ENCODE assay signal across 8 cellular contexts in the genomic region with DNA sequence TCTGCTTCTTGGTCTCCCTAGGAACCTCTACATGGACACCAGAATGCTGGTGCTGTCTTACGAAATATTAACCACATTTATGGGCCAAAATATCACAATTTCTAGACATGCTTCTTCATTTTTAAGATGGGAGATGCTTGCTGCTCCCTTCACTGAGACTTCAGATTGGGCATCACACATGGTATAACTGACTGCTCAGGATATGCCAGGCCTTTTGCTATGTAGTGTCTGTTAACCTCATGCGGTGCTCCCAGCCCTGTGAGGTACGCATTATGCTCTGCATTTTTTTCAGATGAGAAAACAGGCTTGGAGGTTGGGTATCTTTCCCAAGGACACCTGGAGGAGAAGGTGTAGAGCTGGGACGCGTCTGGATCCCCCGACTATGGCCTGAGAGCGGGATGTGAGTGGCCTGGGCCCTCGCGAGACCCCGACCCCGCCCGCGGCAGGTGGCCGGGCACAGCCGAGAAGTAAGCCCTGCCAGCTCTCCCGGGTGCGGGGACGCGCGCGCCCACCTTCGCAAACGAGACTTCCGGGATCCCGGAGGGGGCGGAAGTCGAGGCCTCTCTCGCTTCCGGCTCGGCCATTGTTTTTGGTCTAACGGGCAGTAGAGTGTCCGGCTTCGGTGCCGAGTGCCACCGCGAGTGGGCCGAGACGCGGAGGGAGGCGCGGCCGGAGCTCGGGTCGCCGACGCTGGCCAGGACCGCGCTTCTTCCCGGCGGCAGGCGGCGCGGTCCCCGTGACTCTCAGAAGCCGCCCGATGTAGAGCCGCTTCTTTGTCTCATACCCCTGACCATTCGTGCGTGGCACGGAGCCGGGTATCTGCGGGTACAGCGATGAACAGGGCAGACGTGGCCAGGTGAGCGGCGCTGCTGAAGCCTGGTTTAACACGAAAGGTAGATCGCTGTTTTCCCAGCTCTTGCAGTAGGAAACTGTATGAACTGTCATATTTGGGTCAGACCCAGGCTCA. TPM values are rescaled to one million over a fixed set of nuclear protein-coding genes. Genes with fewer than 3 reads are reported as not detected.
A peak's percentile ranks its signal among the peaks of the same experiment; 100 is the strongest.
DNase-seq lines count a peak whose midpoint lies in the region; ATAC-seq and TF ChIP-seq lines count a peak whose summit lies in the region.

ZKSCAN7 (plus strand) TSS at position 568 of the 967 bp plus-strand sequence. CDS start 1,855 bp downstream, outside the sequence.

- peak; percentile 11 to 64 (median 37) for DNase-seq in CD4-positive, CD25-positive, alpha-beta regulatory T cell
- DNase-seq in GM20000 (ENCODE audit: low spot score), result peak; percentile 89
- peak; percentile 65 for DNase-seq in NCI-H1092 (lab: John Stamatoyannopoulos, UW)
- peak; percentile 87 for DNase-seq in activated CD8-positive, alpha-beta memory T cell treated with anti-CD3 and anti-CD28 coated beads for 24 hours
- DNase-seq in effector CD8-positive, alpha-beta T cell (lab: John Stamatoyannopoulos, UW), result peak; percentile 13
- peak; percentile 75 for DNase-seq in lower lobe of right lung
- peak in 2 of 3 donors; percentile 2 to 42 for DNase-seq in stimulated activated CD4-positive, alpha-beta T cell treated with anti-CD3 and anti-CD28 coated beads, TNF-alpha, amount 100 ng/mL, for 1 hour (ENCODE audit: low read depth in 3 of 3, low spot score in 1 of 3)
- DNase-seq in SW480 (ENCODE audit: low spot score), result no peak

- peak within 1 kb of the TSS; percentile 45 for H3K27ac ChIP-seq in CD4-positive, CD25-positive, alpha-beta regulatory T cell (ENCODE audit: insufficient read depth, low read length, poor library complexity, severe bottlenecking)
- peak within 1 kb of the TSS; percentile 78 for H3K27ac ChIP-seq in lower lobe of right lung

- H3K4me3 ChIP-seq in CD4-positive, CD25-positive, alpha-beta regulatory T cell (ENCODE audit: low read depth, low read length), result peak within 1 kb of the TSS; percentile 89
- H3K4me3 ChIP-seq in lower lobe of right lung, result peak within 1 kb of the TSS; percentile 72

- H3K9me3 Mint-ChIP-seq in CD4-positive, CD25-positive, alpha-beta regulatory T cell, result peaks cover 0 to 4% (median 0%) of the 10 kb centered on the region in 7 donors

- no peaks in the 10 kb centered on the region for H3K27me3 ChIP-seq in CD4-positive, CD25-positive, alpha-beta regulatory T cell (ENCODE audit: control insufficient read depth, insufficient read depth, low read length)
- peaks cover 9% of the 10 kb centered on the region for H3K27me3 ChIP-seq in lower lobe of right lung (ENCODE audit: low read depth)

- H3K4me1 Mint-ChIP-seq in CD4-positive, CD25-positive, alpha-beta regulatory T cell, result peaks cover 8 to 22% (median 12%) of the 10 kb centered on the region in 4 donors

- TF ChIP-seq CTCF in GM20000 (IDR thresholded peaks at IDR 0.05; ENCODE audit: extremely low read depth, missing control alignments), result peak; percentile 8
- TF ChIP-seq CTCF in lower lobe of right lung (IDR thresholded peaks at IDR 0.05), result peak; percentile 29

- peaks cover 19% of the 10 kb centered on the region for H3K36me3 Mint-ChIP-seq in CD4-positive, CD25-positive, alpha-beta regulatory T cell

- ATAC-seq in CD4-positive, CD25-positive, alpha-beta regulatory T cell (ENCODE audit: low read depth in 2 of 2), result peak; percentile 45 to 65
- peak; percentile 86 to 97 for ATAC-seq in lower lobe of right lung

- H3K27ac Mint-ChIP-seq in CD4-positive, CD25-positive, alpha-beta regulatory T cell, result peak within 1 kb of the TSS; percentile 70 to 92 (median 87)

- H3K4me1 ChIP-seq in CD4-positive, CD25-positive, alpha-beta regulatory T cell (ENCODE audit: control insufficient read depth, insufficient read depth, low read length, poor library complexity, severe bottlenecking), result peaks cover 14% of the 10 kb centered on the region
- peaks cover 11% of the 10 kb centered on the region for H3K4me1 ChIP-seq in lower lobe of right lung

- peak within 1 kb of the TSS; percentile 76 to 92 (median 92) for H3K4me3 Mint-ChIP-seq in CD4-positive, CD25-positive, alpha-beta regulatory T cell

- intact Hi-C loops in lower lobe of right lung (cut with DNase I), result no loop called here

- no peaks in the 10 kb centered on the region for H3K36me3 ChIP-seq in CD4-positive, CD25-positive, alpha-beta regulatory T cell (ENCODE audit: control insufficient read depth, insufficient read depth, low read length)
- H3K36me3 ChIP-seq in lower lobe of right lung, result no peaks in the 10 kb centered on the region

- H3K27me3 Mint-ChIP-seq in CD4-positive, CD25-positive, alpha-beta regulatory T cell, result peaks cover 6% of the 10 kb centered on the region

- no peaks in the 10 kb centered on the region for H3K9me3 ChIP-seq in CD4-positive, CD25-positive, alpha-beta regulatory T cell (ENCODE audit: control insufficient read depth in 2 of 2, low read length in 2 of 2)
- no peaks in the 10 kb centered on the region for H3K9me3 ChIP-seq in lower lobe of right lung

RNA-seq across cellular contexts. Expression of gene ZKSCAN7, which starts in this region (rescaled TPM):
- total RNA-seq in CD4-positive, CD25-positive, alpha-beta regulatory T cell, result 1.2 TPM
- polyA plus RNA-seq in CD4-positive, CD25-positive, alpha-beta regulatory T cell, result 1 to 10 TPM; 1.6 to 3.0 (median 1.9) TPM
- 3.9 TPM for total RNA-seq in lower lobe of right lung
